Comparison of ENCODE assay signal across 9 cellular contexts in the genomic region with DNA sequence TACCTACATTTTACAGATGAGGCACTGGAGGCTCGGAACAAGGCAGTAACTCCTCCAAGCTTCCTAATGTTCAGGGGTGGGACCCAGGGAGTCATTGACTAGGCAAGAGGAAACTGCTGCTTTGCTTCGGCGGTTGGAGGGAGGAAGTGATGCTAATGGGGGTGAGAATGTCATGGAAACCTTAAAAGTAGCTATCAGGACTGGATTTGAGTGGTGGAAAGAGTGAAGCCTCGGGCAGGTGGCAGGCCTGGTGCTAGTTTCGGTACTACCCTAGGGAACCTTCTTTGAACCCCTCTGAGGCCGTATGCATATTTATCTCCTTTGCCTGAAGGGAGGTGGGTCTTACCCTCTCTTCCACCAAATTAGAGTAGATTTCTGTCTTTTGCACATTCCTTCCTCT. TPM values are rescaled to one million over a fixed set of nuclear protein-coding genes. Genes with fewer than 3 reads are reported as not detected.
DNase-seq lines count a peak whose midpoint lies in the region; ATAC-seq, FAIRE-seq and TF ChIP-seq lines count a peak whose summit lies in the region.
"Had no signal": no experiment of that assay in that cellular context is flagged by ENCODE, and none has a peak within 500 bp of the region (broad histone marks: within the 10 kb centered on the region; RNA-seq: fewer than 3 reads in every experiment).

No MANE protein-coding gene starts in this region.

- POLR2A ChIA-PET in activated B cell treated with CpG ODN at 0.5 μM for 24 hours (lab: Charles Lee): interaction anchor here (0.7 to 3.8 kb wide), 4 partner anchors 11 to 76 kb away, joined by 3 to 24 read pairs (median 4); a partner anchor contains a TSS

- H3K36me3 Mint-ChIP-seq in activated B cell treated with CpG ODN at 0.5 μM for 24 hours (ENCODE audit: low read depth) (no peaks in the 10 kb centered on the region), natural killer cell (no peaks in the 10 kb centered on the region)

- H3K27ac ChIP-seq in right atrium auricular region: no peak overlapping the region

- ATAC-seq in GM18502 (IDR thresholded peaks at IDR 0.05; ENCODE audit: poor library complexity, unreplicated experiment) (peak; percentile 43), HG03432 (IDR thresholded peaks at IDR 0.05; ENCODE audit: unreplicated experiment) (peak; percentile 27), activated B cell treated with CpG ODN at 0.5 μM for 24 hours (ENCODE audit: low read depth) (peak; percentile 49), natural killer cell (peak; percentile 35 to 57 (median 41))

- H3K9me3 ChIP-seq in right atrium auricular region: no peaks in the 10 kb centered on the region

- DNase-seq in activated B cell treated with CpG ODN at 0.5 μM for 24 hours (no peak), natural killer cell (peak; percentile 26), NCI-H2196 (lab: John Stamatoyannopoulos, UW; ENCODE audit: unreplicated experiment) (no peak), HTR-8/SVneo (ENCODE audit: insufficient read length, low spot score) (no peak), right atrium auricular region (ENCODE audit: low spot score) (no peak), kidney glomerular epithelial cell (lab: John Stamatoyannopoulos, UW) (no peak)
- DNase-seq: left ventricle myocardium superior had no signal

- CTCF ChIA-PET in activated B cell treated with CpG ODN at 0.5 μM for 24 hours (lab: Charles Lee): interaction anchor here (1.3 kb wide), 1 partner anchor 11 kb away, joined by 4 read pairs; a partner anchor contains a TSS

- H3K36me3 ChIP-seq in right atrium auricular region: no peaks in the 10 kb centered on the region

- peaks cover 7% of the 10 kb centered on the region for H3K27me3 Mint-ChIP-seq in activated B cell treated with CpG ODN at 0.5 μM for 24 hours
- no peaks in the 10 kb centered on the region for H3K27me3 Mint-ChIP-seq in natural killer cell (ENCODE audit: low read depth in 2 of 2)

- no peaks in the 10 kb centered on the region for H3K27me3 ChIP-seq in right atrium auricular region

- H3K4me1 Mint-ChIP-seq in activated B cell treated with CpG ODN at 0.5 μM for 24 hours (peaks cover 20% of the 10 kb centered on the region), natural killer cell (peaks cover 28 to 29% of the 10 kb centered on the region in 2 donors)

- peak overlapping the region; percentile 7 for H3K27ac Mint-ChIP-seq in activated B cell treated with CpG ODN at 0.5 μM for 24 hours
- peak overlapping the region; percentile 82 for H3K27ac Mint-ChIP-seq in natural killer cell

- FAIRE-seq in HTR-8/SVneo (lab: Jason Lieb, UNC): no peak

- intact Hi-C loops in activated B cell treated with CpG ODN at 0.5 μM for 24 hours (cut with micrococcal nuclease): loop anchor here (1.0 to 2.0 kb wide), 4 partner anchors 11 to 130 kb away; a partner anchor contains a TSS
- intact Hi-C loops in natural killer cell (cut with micrococcal nuclease): no loop called here

- H3K9me3 Mint-ChIP-seq in activated B cell treated with CpG ODN at 0.5 μM for 24 hours (no peaks in the 10 kb centered on the region), natural killer cell (no peaks in the 10 kb centered on the region)

- TF ChIP-seq CTCF in activated B cell treated with CpG ODN at 0.5 μM for 24 hours (IDR thresholded peaks at IDR 0.05) (no peak), natural killer cell (IDR thresholded peaks at IDR 0.05) (no peak), right atrium auricular region (IDR thresholded peaks at IDR 0.05) (no peak)

- H3K4me1 ChIP-seq in right atrium auricular region: peaks cover 0 to 11% of the 10 kb centered on the region in 2 donors

- peak overlapping the region; percentile 77 for H3K4me3 Mint-ChIP-seq in activated B cell treated with CpG ODN at 0.5 μM for 24 hours
- H3K4me3 Mint-ChIP-seq in natural killer cell: peak overlapping the region; percentile 89

- no peak overlapping the region for H3K4me3 ChIP-seq in right atrium auricular region

RNA-seq across cellular contexts. Expression of a gene that starts 1.6 kb away (rescaled TPM):
- total RNA-seq in activated B cell treated with CpG ODN at 0.5 μM for 24 hours: 1.1 and 1.3 TPM in 2 replicates
- total RNA-seq in natural killer cell: 1 to 10 TPM; 3.3 to 5.5 (median 4.3) TPM
- 1 to 10 TPM in 1 of 2 donors, under 1 TPM in 1; 0.48 to 3.8 TPM for total RNA-seq in right atrium auricular region

RNA-seq across cellular contexts. Expression of a gene that starts 10.9 kb away (rescaled TPM):
- 0.73 and 1.6 TPM in 2 replicates for total RNA-seq in activated B cell treated with CpG ODN at 0.5 μM for 24 hours
- under 1 TPM; 0.16 to 0.55 (median 0.19) TPM for total RNA-seq in natural killer cell
- total RNA-seq in right atrium auricular region: 1 to 10 TPM; 2.3 to 4.6 TPM

RNA-seq across cellular contexts. Expression of a gene that starts 25.8 kb away (rescaled TPM):
- total RNA-seq in activated B cell treated with CpG ODN at 0.5 μM for 24 hours (23.4 and 23.9 TPM in 2 replicates), natural killer cell (10 to 100 TPM in 1 of 3 donors, 1 to 10 TPM in 2; 6.1 to 11.8 (median 9.6) TPM), right atrium auricular region (10 to 100 TPM; 20.0 to 25.6 TPM)

RNA-seq across cellular contexts. Expression of a gene that starts 47.8 kb away (rescaled TPM):
- total RNA-seq in activated B cell treated with CpG ODN at 0.5 μM for 24 hours: not detected in 2 replicates
- total RNA-seq in natural killer cell: not detected
- not detected for total RNA-seq in right atrium auricular region
- total RNA-seq: left ventricle myocardium superior had no signal

RNA-seq across cellular contexts. Expression of a gene that starts 50.1 kb away (rescaled TPM):
- total RNA-seq in activated B cell treated with CpG ODN at 0.5 μM for 24 hours: 24.0 and 24.3 TPM in 2 replicates
- total RNA-seq in natural killer cell: 10 to 100 TPM; 30.3 to 38.7 (median 36.4) TPM
- total RNA-seq in right atrium auricular region: 10 to 100 TPM; 16.2 to 17.8 TPM
